In genomic region chr11:57668467-57668890, GRCh38 we compare ENCODE assay signal across 8 cellular contexts.
A peak's percentile ranks its signal among the peaks of the same experiment; 100 is the strongest.
DNase-seq lines count a peak whose midpoint lies in the region; ATAC-seq and TF ChIP-seq lines count a peak whose summit lies in the region.

No MANE protein-coding gene starts in this region.

- ATAC-seq in HG03025 (IDR thresholded peaks at IDR 0.05; ENCODE audit: low FRiP score, unreplicated experiment), result peak; percentile 6
- no peak for ATAC-seq in GM18519 (IDR thresholded peaks at IDR 0.05; ENCODE audit: low FRiP score, unreplicated experiment)
- ATAC-seq in GM18861 (IDR thresholded peaks at IDR 0.05; ENCODE audit: unreplicated experiment), result no peak

- H3K4me3 ChIP-seq in epithelial cell of esophagus (ENCODE audit: low read length) (peak overlapping the region; percentile 86), neuron (ENCODE audit: low read length) (peak overlapping the region; percentile 66)

- H3K36me3 ChIP-seq in neuron (ENCODE audit: insufficient read depth, low read length), result peaks cover 20% of the 10 kb centered on the region

- H3K9me3 ChIP-seq in neuron (ENCODE audit: low read length), result no peaks in the 10 kb centered on the region

- no peaks in the 10 kb centered on the region for H3K27me3 ChIP-seq in neuron (ENCODE audit: insufficient read depth, low read length)

- no peak for TF ChIP-seq CTCF in epithelial cell of esophagus (IDR thresholded peaks at IDR 0.05; ENCODE audit: insufficient read depth, low read depth, low read length, missing control alignments)

- peak; percentile 55 for DNase-seq in activated CD4-positive, alpha-beta T cell treated with anti-CD3 and anti-CD28 coated beads for 48 hours
- DNase-seq in activated CD4-positive, alpha-beta T cell treated with anti-CD3 and anti-CD28 coated beads, Interleukin-2, amount 50 U/mL, for 48 hours, result no peak
- DNase-seq in T-helper 2 cell, result peak in 3 of 5 experiments; percentile 31 to 61 (median 45)
- DNase-seq in epithelial cell of esophagus (ENCODE audit: low read depth), result peak; percentile 38

- peaks cover 19% of the 10 kb centered on the region for H3K4me1 ChIP-seq in neuron (ENCODE audit: insufficient read depth, low read length)

- H2AFZ ChIP-seq in neuron (ENCODE audit: low read depth, low read length), result peak overlapping the region; percentile 15

Comparison
In these comparisons a context has a peak if more than half of its experiments do, and no peak if none do; other contexts are left out.
1. DNase-seq: peak in activated CD4-positive, alpha-beta T cell treated with anti-CD3 and anti-CD28 coated beads for 48 hours (single experiment), T-helper 2 cell (3 of 5) and epithelial cell of esophagus (single experiment); none in activated CD4-positive, alpha-beta T cell treated with anti-CD3 and anti-CD28 coated beads, Interleukin-2, amount 50 U/mL, for 48 hours (0 of 2).